ENCODE assay signal across 12 cellular contexts in the genomic region with DNA sequence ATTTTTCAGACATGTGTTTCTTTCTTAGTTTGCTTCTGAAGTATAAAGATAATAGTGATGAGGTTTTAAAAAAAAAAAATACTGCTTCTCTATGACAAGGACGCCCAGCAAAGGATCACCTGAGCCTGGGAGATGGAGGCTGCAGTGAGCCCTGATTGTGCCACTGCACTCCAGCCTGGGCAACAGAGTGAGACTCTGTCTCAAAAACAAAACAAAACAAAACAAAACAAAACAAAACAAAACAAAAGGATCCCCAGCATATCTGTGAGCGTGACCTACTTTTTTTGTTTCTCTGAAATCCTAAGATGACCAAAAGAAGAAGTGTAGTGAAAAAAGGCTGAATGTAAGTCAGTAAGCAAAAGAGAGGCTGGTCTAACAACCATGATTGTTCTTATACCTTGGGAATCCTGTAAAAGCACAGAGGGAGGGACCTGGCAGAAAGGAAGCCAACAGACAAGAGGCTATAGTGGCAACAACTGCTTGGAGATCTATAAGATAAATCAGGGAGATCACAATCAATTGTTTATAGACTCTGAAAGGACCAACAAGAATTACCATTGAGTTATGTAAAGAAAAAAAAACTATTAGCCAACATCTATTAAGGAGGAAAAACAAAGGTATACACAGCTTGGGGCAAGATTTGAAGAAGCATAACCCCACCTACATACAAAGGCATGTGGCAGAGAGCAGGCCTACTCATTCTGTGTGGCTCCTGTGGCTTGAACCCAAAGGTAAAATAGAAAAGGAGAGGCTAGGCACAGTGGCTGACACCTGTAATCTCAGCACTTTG.
DNase-seq lines count a peak whose midpoint lies in the region; ATAC-seq and TF ChIP-seq lines count a peak whose summit lies in the region.
"Had no signal": no experiment of that assay in that cellular context is flagged by ENCODE, and none has a peak within 500 bp of the region (broad histone marks: within the 10 kb centered on the region; RNA-seq: fewer than 3 reads in every experiment).

No MANE protein-coding gene starts in this region.

- CTCF ChIA-PET in activated naive CD4-positive, alpha-beta T cell treated with anti-CD3 and anti-CD28 coated beads, Interleukin-2, amount 10 ng/mL, durations not matched to agents 7 days and 5 days (lab: Charles Lee), result interaction anchor here (0.7 to 3.8 kb wide), 7 partner anchors 7 to 114 kb away, joined by 3 to 15 read pairs (median 4); no protein-coding TSS in a partner anchor
- CTCF ChIA-PET in Caco-2 (lab: Charles Lee), result interaction anchor here (0.8 kb wide), 1 partner anchor 92 kb away, joined by 6 read pairs; no protein-coding TSS in a partner anchor

- peaks cover 77% of the 10 kb centered on the region for H3K4me1 Mint-ChIP-seq in activated naive CD4-positive, alpha-beta T cell treated with anti-CD3 and anti-CD28 coated beads, Interleukin-2, amount 10 ng/mL, durations not matched to agents 7 days and 5 days
- peaks cover 88% of the 10 kb centered on the region for H3K4me1 Mint-ChIP-seq in activated naive CD8-positive, alpha-beta T cell treated with anti-CD3 and anti-CD28 coated beads, Interleukin-2, amount 50 U/mL, for 24 hours
- peaks cover 58 to 89% (median 67%) of the 10 kb centered on the region in 3 donors for H3K4me1 Mint-ChIP-seq in naive B cell
- H3K4me1 Mint-ChIP-seq in Caco-2 (ENCODE audit: low read depth, unreplicated experiment), result peaks cover 37% of the 10 kb centered on the region

- H3K4me3 ChIP-seq in thyroid gland (replicated peaks in 1 of 3) (no peak overlapping the region), Caco-2 (ENCODE audit: low read depth, low read length) (no peak overlapping the region)

- H3K27ac ChIP-seq in thyroid gland, result peak overlapping the region; percentile 8 to 76 (median 61)

- H3K36me3 Mint-ChIP-seq in activated naive CD4-positive, alpha-beta T cell treated with anti-CD3 and anti-CD28 coated beads, Interleukin-2, amount 10 ng/mL, durations not matched to agents 7 days and 5 days, result peaks cover 32% of the 10 kb centered on the region
- H3K36me3 Mint-ChIP-seq in activated naive CD8-positive, alpha-beta T cell treated with anti-CD3 and anti-CD28 coated beads, Interleukin-2, amount 50 U/mL, for 24 hours (ENCODE audit: low read depth), result peaks cover 12% of the 10 kb centered on the region
- peaks cover 0 to 10% of the 10 kb centered on the region in 2 donors for H3K36me3 Mint-ChIP-seq in naive B cell
- no peaks in the 10 kb centered on the region for H3K36me3 Mint-ChIP-seq in Caco-2 (ENCODE audit: insufficient read depth, unreplicated experiment)

- no peaks in the 10 kb centered on the region for H3K27me3 Mint-ChIP-seq in activated naive CD4-positive, alpha-beta T cell treated with anti-CD3 and anti-CD28 coated beads, Interleukin-2, amount 10 ng/mL, durations not matched to agents 7 days and 5 days
- no peaks in the 10 kb centered on the region for H3K27me3 Mint-ChIP-seq in activated naive CD8-positive, alpha-beta T cell treated with anti-CD3 and anti-CD28 coated beads, Interleukin-2, amount 50 U/mL, for 24 hours
- no peaks in the 10 kb centered on the region for H3K27me3 Mint-ChIP-seq in naive B cell
- no peaks in the 10 kb centered on the region for H3K27me3 Mint-ChIP-seq in Caco-2 (ENCODE audit: insufficient read depth, unreplicated experiment)
- H3K27me3 Mint-ChIP-seq: dendritic cell treated with granulocyte-macrophage colony-stimulating factor and Interleukin-4, amounts not matched to agents 40 ng/mL and 50 ng/mL, for 4 days had no signal

- BruUV-seq in Caco-2 (replicated peaks; lab: Mats Ljungman, UMichigan), result no TSS peak

- no peak for DNase-seq in activated naive CD4-positive, alpha-beta T cell treated with anti-CD3 and anti-CD28 coated beads, Interleukin-2, amount 10 ng/mL, durations not matched to agents 7 days and 5 days
- DNase-seq in activated naive CD4-positive, alpha-beta T cell treated with Interleukin-2 at 50 U/mL for 16 hours, result no peak
- no peak for DNase-seq in activated naive CD8-positive, alpha-beta T cell treated with anti-CD3 and anti-CD28 coated beads, Interleukin-2, amount 50 U/mL, for 24 hours
- no peak for DNase-seq in naive B cell
- DNase-seq in thyroid gland, result no peak
- DNase-seq in NCI-H1436 treated with DMSO at 0.1 percent for 48 hours (lab: John Stamatoyannopoulos, UW), result no peak
- no peak for DNase-seq in Caco-2
- DNase-seq: activated gamma-delta T cell, glutamatergic neuron, left ventricle myocardium superior had no signal

- ATAC-seq in activated naive CD8-positive, alpha-beta T cell treated with anti-CD3 and anti-CD28 coated beads, Interleukin-2, amount 50 U/mL, for 24 hours, result no peak
- ATAC-seq in naive B cell (ENCODE audit: low read depth in 2 of 2) (no peak), HG03039 (IDR thresholded peaks at IDR 0.05; ENCODE audit: unreplicated experiment) (no peak)
- ATAC-seq: left ventricle myocardium superior had no signal

- H3K27me3 ChIP-seq in thyroid gland (no peaks in the 10 kb centered on the region), Caco-2 (replicated peaks; ENCODE audit: control insufficient read depth, insufficient read depth, low read length) (no peaks in the 10 kb centered on the region)

- H3K9me3 Mint-ChIP-seq in activated naive CD4-positive, alpha-beta T cell treated with anti-CD3 and anti-CD28 coated beads, Interleukin-2, amount 10 ng/mL, durations not matched to agents 7 days and 5 days, result no peaks in the 10 kb centered on the region
- no peaks in the 10 kb centered on the region for H3K9me3 Mint-ChIP-seq in activated naive CD8-positive, alpha-beta T cell treated with anti-CD3 and anti-CD28 coated beads, Interleukin-2, amount 50 U/mL, for 24 hours
- H3K9me3 Mint-ChIP-seq in naive B cell, result no peaks in the 10 kb centered on the region
- H3K9me3 Mint-ChIP-seq in Caco-2 (ENCODE audit: unreplicated experiment), result no peaks in the 10 kb centered on the region
- H3K9me3 Mint-ChIP-seq: dendritic cell treated with granulocyte-macrophage colony-stimulating factor and Interleukin-4, amounts not matched to agents 40 ng/mL and 50 ng/mL, for 4 days had no signal

- intact Hi-C loops in thyroid gland (cut with DNase I), result no loop called here
- intact Hi-C loops in Caco-2 (cut with micrococcal nuclease; ENCODE audit: unreplicated experiment), result no loop called here

- POLR2A ChIA-PET in Caco-2 (lab: Charles Lee), result no interaction called here

- no peak for TF ChIP-seq POLR2A in thyroid gland (IDR thresholded peaks at IDR 0.05)

- peak overlapping the region; percentile 75 for H3K27ac Mint-ChIP-seq in activated naive CD4-positive, alpha-beta T cell treated with anti-CD3 and anti-CD28 coated beads, Interleukin-2, amount 10 ng/mL, durations not matched to agents 7 days and 5 days
- peak overlapping the region; percentile 84 for H3K27ac Mint-ChIP-seq in activated naive CD8-positive, alpha-beta T cell treated with anti-CD3 and anti-CD28 coated beads, Interleukin-2, amount 50 U/mL, for 24 hours
- peak overlapping the region in 5 of 6 donors; percentile 74 to 96 (median 88) for H3K27ac Mint-ChIP-seq in naive B cell
- no peak overlapping the region for H3K27ac Mint-ChIP-seq in Caco-2 (ENCODE audit: unreplicated experiment)
- H3K27ac Mint-ChIP-seq: dendritic cell treated with granulocyte-macrophage colony-stimulating factor and Interleukin-4, amounts not matched to agents 40 ng/mL and 50 ng/mL, for 4 days had no signal

- TF ChIP-seq CTCF in thyroid gland (IDR thresholded peaks at IDR 0.05) (no peak), Caco-2 (IDR thresholded peaks at IDR 0.05; ENCODE audit: insufficient read depth in 1 of 2, low read depth in 1 of 2, low read length in 1 of 2, severe bottlenecking in 1 of 2, unreplicated experiment in 1 of 2) (no peak)

- H3K4me1 ChIP-seq in thyroid gland, result peaks cover 73 to 85% of the 10 kb centered on the region in 2 donors
- H3K4me1 ChIP-seq in Caco-2, result peaks cover 34% of the 10 kb centered on the region

- H3K36me3 ChIP-seq in thyroid gland (no peaks in the 10 kb centered on the region), Caco-2 (ENCODE audit: control insufficient read depth, insufficient read depth, low read length) (no peaks in the 10 kb centered on the region)

- no peak overlapping the region for H3K4me3 Mint-ChIP-seq in activated naive CD4-positive, alpha-beta T cell treated with anti-CD3 and anti-CD28 coated beads, Interleukin-2, amount 10 ng/mL, durations not matched to agents 7 days and 5 days
- H3K4me3 Mint-ChIP-seq in activated naive CD8-positive, alpha-beta T cell treated with anti-CD3 and anti-CD28 coated beads, Interleukin-2, amount 50 U/mL, for 24 hours, result no peak overlapping the region
- H3K4me3 Mint-ChIP-seq in naive B cell (peak overlapping the region in 2 of 8 donors; percentile 26 to 52), Caco-2 (ENCODE audit: unreplicated experiment) (no peak overlapping the region)
- H3K4me3 Mint-ChIP-seq: dendritic cell treated with granulocyte-macrophage colony-stimulating factor and Interleukin-4, amounts not matched to agents 40 ng/mL and 50 ng/mL, for 4 days had no signal

- H3K9me3 ChIP-seq in thyroid gland (no peaks in the 10 kb centered on the region), Caco-2 (no peaks in the 10 kb centered on the region)

- 56 to 60% methylated on average over 2 of the region's 2 CpGs for WGBS in thyroid gland, 2 donors
